In the genomic region with DNA sequence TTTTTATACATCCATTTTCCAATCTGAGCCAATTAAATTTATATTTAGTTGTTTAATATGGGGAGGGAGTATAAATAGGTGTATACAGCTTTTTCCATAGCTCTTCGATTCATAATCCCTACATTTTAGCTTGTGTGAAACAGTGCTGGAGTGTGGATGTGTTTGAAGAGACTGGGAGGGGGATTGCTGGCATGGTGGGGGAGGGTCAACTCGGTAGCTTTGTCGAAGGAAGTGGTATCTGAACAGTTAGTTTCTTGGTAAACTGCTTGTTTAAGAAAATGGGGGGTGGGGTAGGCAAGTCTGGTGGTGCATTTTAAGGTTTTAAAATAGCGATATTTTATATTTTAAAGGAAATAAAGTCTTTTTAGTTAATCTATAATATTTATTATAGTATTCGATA, we compare ENCODE assay signal across 18 cellular contexts. TPM values are rescaled to one million over a fixed set of nuclear protein-coding genes. Genes with fewer than 3 reads are reported as not detected.
DNase-seq lines count a peak whose midpoint lies in the region; ATAC-seq and TF ChIP-seq lines count a peak whose summit lies in the region.
"Had no signal": no experiment of that assay in that cellular context is flagged by ENCODE, and none has a peak within 500 bp of the region (broad histone marks: within the 10 kb centered on the region; RNA-seq: fewer than 3 reads in every experiment).

No MANE protein-coding gene starts in this region.

- H4K20me1 ChIP-seq in GM23338 (replicated peaks; ENCODE audit: insufficient read depth) (no peaks in the 10 kb centered on the region), Loucy (ENCODE audit: insufficient read depth, low read length, poor library complexity, severe bottlenecking) (peaks cover 14% of the 10 kb centered on the region)

- H3K27ac ChIP-seq in GM23338 (ENCODE audit: low read depth) (peak overlapping the region; percentile 100), ectodermal cell (ENCODE audit: insufficient read depth, low read depth, low read length, poor library complexity, severe bottlenecking) (peak overlapping the region; percentile 96)
- H3K27ac ChIP-seq: gastrocnemius medialis had no signal

- no peak for TF ChIP-seq CTCF in GM23338 (conservative IDR thresholded peaks at IDR 0.05; ENCODE audit: low read depth in 2 of 2)
- no peak for TF ChIP-seq CTCF in Loucy (conservative IDR thresholded peaks at IDR 0.05; ENCODE audit: low read length)
- TF ChIP-seq CTCF in nephron progenitor cell (IDR thresholded peaks at IDR 0.05), result no peak

- H3F3A ChIP-seq in GM23338 (replicated peaks; ENCODE audit: low read depth), result no peaks in the 10 kb centered on the region; the same call in 1 of the 2 replicates
- no peaks in the 10 kb centered on the region for H3F3A ChIP-seq in Loucy (ENCODE audit: low read depth)

- H3K4me1 ChIP-seq in GM23338 (ENCODE audit: insufficient read depth) (peaks cover 41% of the 10 kb centered on the region), Loucy (ENCODE audit: insufficient read depth, low read length, poor library complexity, severe bottlenecking) (peaks cover 13% of the 10 kb centered on the region), ectodermal cell (ENCODE audit: control insufficient read depth, insufficient read depth, low read length) (peaks cover 22% of the 10 kb centered on the region)
- H3K4me1 ChIP-seq: gastrocnemius medialis had no signal

- H3K4me1 Mint-ChIP-seq in GM23338 (peaks cover 45% of the 10 kb centered on the region), nephron progenitor cell (peaks cover 59% of the 10 kb centered on the region)
- peaks cover 24% of the 10 kb centered on the region for H3K4me1 Mint-ChIP-seq in activated CD4-positive, alpha-beta T cell treated with anti-CD3 and anti-CD28 coated beads, Interleukin-2, amount 10 ng/mL, durations not matched to agents 7 days and 5 days
- H3K4me1 Mint-ChIP-seq: T-helper 17 cell had no signal

- peaks cover 31% of the 10 kb centered on the region for H3K79me2 ChIP-seq in GM23338 (replicated peaks; ENCODE audit: insufficient read depth)
- peaks cover 34% of the 10 kb centered on the region for H3K79me2 ChIP-seq in Loucy (ENCODE audit: insufficient read depth, low read length)

- H3K9ac ChIP-seq in Loucy (ENCODE audit: low read depth, low read length, poor library complexity, severe bottlenecking), result peak overlapping the region; percentile 80

- H3K4me3 ChIP-seq in GM23338 (peak overlapping the region; percentile 57), Loucy (ENCODE audit: low read length, poor library complexity, severe bottlenecking) (peak overlapping the region; percentile 79), ectodermal cell (ENCODE audit: insufficient read depth, low read depth, low read length) (peak overlapping the region; percentile 69)
- H3K4me3 ChIP-seq: gastrocnemius medialis had no signal

- no peaks in the 10 kb centered on the region for H3K27me3 ChIP-seq in GM23338 (ENCODE audit: insufficient read depth)
- no peaks in the 10 kb centered on the region for H3K27me3 ChIP-seq in Loucy (ENCODE audit: insufficient read depth, low read length, poor library complexity, severe bottlenecking)
- no peaks in the 10 kb centered on the region for H3K27me3 ChIP-seq in ectodermal cell (ENCODE audit: control insufficient read depth, insufficient read depth, low read length, poor library complexity, severe bottlenecking)

- H3K9me2 ChIP-seq in GM23338 (ENCODE audit: insufficient read depth) (no peaks in the 10 kb centered on the region), Loucy (replicated peaks; ENCODE audit: low read depth, low read length) (no peaks in the 10 kb centered on the region)

- H3K36me3 ChIP-seq in GM23338 (ENCODE audit: insufficient read depth) (no peaks in the 10 kb centered on the region), Loucy (ENCODE audit: insufficient read depth, low read length) (no peaks in the 10 kb centered on the region), ectodermal cell (ENCODE audit: control insufficient read depth, insufficient read depth, low read length) (no peaks in the 10 kb centered on the region)
- H3K36me3 ChIP-seq: gastrocnemius medialis had no signal

- H3K27ac Mint-ChIP-seq in GM23338 (peak overlapping the region; percentile 99), nephron progenitor cell (peak overlapping the region; percentile 97)
- no peak overlapping the region for H3K27ac Mint-ChIP-seq in activated CD4-positive, alpha-beta T cell treated with anti-CD3 and anti-CD28 coated beads, Interleukin-2, amount 10 ng/mL, durations not matched to agents 7 days and 5 days
- H3K27ac Mint-ChIP-seq: activated T-cell treated with anti-CD3 and anti-CD28 coated beads, Interleukin-2, amount 50 U/mL, for 24 hours; T-helper 17 cell had no signal

- H3K9me3 ChIP-seq in Loucy (ENCODE audit: insufficient read depth, low read depth, low read length) (no peaks in the 10 kb centered on the region), ectodermal cell (ENCODE audit: control insufficient read depth, low read length) (no peaks in the 10 kb centered on the region)
- H3K9me3 ChIP-seq: gastrocnemius medialis had no signal

- CTCF ChIA-PET in activated CD4-positive, alpha-beta T cell treated with anti-CD3 and anti-CD28 coated beads, Interleukin-2, amount 10 ng/mL, durations not matched to agents 7 days and 5 days (lab: Charles Lee), result interaction anchor here (0.6 kb wide), 1 partner anchor 1930 kb away, joined by 4 read pairs; no protein-coding TSS in a partner anchor

- peak; percentile 11 for ATAC-seq in GM23338
- ATAC-seq: gastrocnemius medialis, PC-3, T-helper 17 cell had no signal

- DNase-seq in GM23338 (ENCODE audit: low spot score) (peak; percentile 83), nephron progenitor cell (peak; percentile 58), NCI-H2029 treated with DMSO at 0.1 percent for 48 hours (lab: John Stamatoyannopoulos, UW) (no peak), NCI-H524 treated with DMSO at 0.1 percent for 48 hours (lab: John Stamatoyannopoulos, UW) (no peak)
- DNase-seq in activated CD4-positive, alpha-beta T cell treated with anti-CD3 and anti-CD28 coated beads, Interleukin-2, amount 10 ng/mL, durations not matched to agents 7 days and 5 days, result no peak
- DNase-seq in stimulated activated CD4-positive, alpha-beta T cell treated with anti-CD3 and anti-CD28 coated beads, Interleukin-4, amount 100 ng/mL, for 4 hours, result no peak
- DNase-seq: activated CD4-positive, alpha-beta T cell treated with anti-CD3 and anti-CD28 coated beads for 48 hours; activated T-cell treated with anti-CD3 and anti-CD28 coated beads, Interleukin-2, amount 50 U/mL, for 24 hours; C1 segment of cervical spinal cord; caudate nucleus; gastrocnemius medialis; kidney glomerular epithelial cell; NCI-H1105; PC-3; T-helper 17 cell had no signal

- H3K4me2 ChIP-seq in GM23338 (peak overlapping the region; percentile 72), Loucy (ENCODE audit: low read depth, low read length, poor library complexity, severe bottlenecking) (peak overlapping the region; percentile 71)

- no peaks in the 10 kb centered on the region for H3K9me3 Mint-ChIP-seq in GM23338
- no peaks in the 10 kb centered on the region for H3K9me3 Mint-ChIP-seq in nephron progenitor cell
- H3K9me3 Mint-ChIP-seq in activated CD4-positive, alpha-beta T cell treated with anti-CD3 and anti-CD28 coated beads, Interleukin-2, amount 10 ng/mL, durations not matched to agents 7 days and 5 days, result peaks cover 4% of the 10 kb centered on the region

- H3K27me3 Mint-ChIP-seq in GM23338 (ENCODE audit: insufficient read depth, low read depth, poor library complexity) (peaks cover 17% of the 10 kb centered on the region), nephron progenitor cell (ENCODE audit: low read depth, poor library complexity) (no peaks in the 10 kb centered on the region)
- peaks cover 78% of the 10 kb centered on the region for H3K27me3 Mint-ChIP-seq in activated CD4-positive, alpha-beta T cell treated with anti-CD3 and anti-CD28 coated beads, Interleukin-2, amount 10 ng/mL, durations not matched to agents 7 days and 5 days

- WGBS in ectodermal cell, 2 experiments, result 0 to 2% methylated on average over 3 to 4 of the region's 5 CpGs

- H3K4me3 Mint-ChIP-seq in GM23338 (peak overlapping the region; percentile 91), nephron progenitor cell (peak overlapping the region; percentile 99)
- H3K4me3 Mint-ChIP-seq in activated CD4-positive, alpha-beta T cell treated with anti-CD3 and anti-CD28 coated beads, Interleukin-2, amount 10 ng/mL, durations not matched to agents 7 days and 5 days, result no peak overlapping the region
- H3K4me3 Mint-ChIP-seq: activated T-cell treated with anti-CD3 and anti-CD28 coated beads, Interleukin-2, amount 50 U/mL, for 24 hours; T-helper 17 cell had no signal

- H3K36me3 Mint-ChIP-seq in GM23338 (ENCODE audit: low read depth) (peaks cover 16% of the 10 kb centered on the region), nephron progenitor cell (ENCODE audit: low read depth) (no peaks in the 10 kb centered on the region)
- H3K36me3 Mint-ChIP-seq in activated CD4-positive, alpha-beta T cell treated with anti-CD3 and anti-CD28 coated beads, Interleukin-2, amount 10 ng/mL, durations not matched to agents 7 days and 5 days (ENCODE audit: low read depth), result peaks cover 5% of the 10 kb centered on the region

- H2AFZ ChIP-seq in GM23338 (no peak overlapping the region), Loucy (ENCODE audit: low read length) (peak overlapping the region; percentile 58)

- POLR2A ChIA-PET in activated CD4-positive, alpha-beta T cell treated with anti-CD3 and anti-CD28 coated beads, Interleukin-2, amount 10 ng/mL, durations not matched to agents 7 days and 5 days (lab: Charles Lee), result no interaction called here

TF ChIP-seq in GM23338, 12 proteins besides CTCF, POLR2A, EP300 and RAD21 (continues in another document):
- TF ChIP-seq CREB1 (CRISPR knock-in tag; IDR thresholded peaks at IDR 0.05; ENCODE audit: low read depth) (no peak), ZNF331 (CRISPR knock-in tag; IDR thresholded peaks at IDR 0.05; ENCODE audit: low read depth) (no peak), EZH2 (IDR thresholded peaks at IDR 0.05; ENCODE audit: low read depth, unreplicated experiment) (no peak)

RNA-seq across cellular contexts. Expression of gene LIN28B, which starts 1.4 kb away (rescaled TPM):
- 96.4 and 99.2 TPM in 2 replicates for total RNA-seq in GM23338 (2014; rRNA removed; shearing (Covaris generic))
- polyA plus RNA-seq in GM23338 (2016; fragmentation: Nextera tagmentation; extraction: Ambion mirVana), result 28.9 and 35.3 TPM in 2 replicates
- 130 TPM for polyA plus RNA-seq in ectodermal cell (2013, experiment 1 of 4)
- polyA plus RNA-seq in ectodermal cell (2013, experiment 2 of 4), result 145 TPM
- polyA plus RNA-seq in ectodermal cell (2013, experiment 3 of 4), result 91.9 TPM
- polyA plus RNA-seq in ectodermal cell (2013, experiment 4 of 4), result 104 TPM
- total RNA-seq in activated CD4-positive, alpha-beta T cell treated with anti-CD3 and anti-CD28 coated beads, Interleukin-2, amount 10 ng/mL, durations not matched to agents 7 days and 5 days, result not detected
- total RNA-seq: gastrocnemius medialis, pulmonary artery endothelial cell, T-helper 17 cell had no signal

Comparison
In these comparisons a context has a peak if more than half of its experiments do, and no peak if none do; other contexts are left out.
1. DNase-seq: peak in GM23338 (single experiment) and nephron progenitor cell (single experiment); none in NCI-H2029 treated with DMSO at 0.1 percent for 48 hours (single experiment), NCI-H524 treated with DMSO at 0.1 percent for 48 hours (single experiment), activated CD4-positive, alpha-beta T cell treated with anti-CD3 and anti-CD28 coated beads, Interleukin-2, amount 10 ng/mL, durations not matched to agents 7 days and 5 days (single experiment) and stimulated activated CD4-positive, alpha-beta T cell treated with anti-CD3 and anti-CD28 coated beads, Interleukin-4, amount 100 ng/mL, for 4 hours (0 of 2).
2. RNA of gene LIN28B, which starts 1.4 kb away (total RNA-seq): 96.4 to 99.2 TPM in GM23338; not detected in activated CD4-positive, alpha-beta T cell treated with anti-CD3 and anti-CD28 coated beads, Interleukin-2, amount 10 ng/mL, durations not matched to agents 7 days and 5 days; every median in the first group is over 10 times any median in the second.
3. Peak in every context shown above with its lines, with median percentiles within 50 percentile points of each other: H3K4me3 ChIP-seq.